ENCODE assay signal across 12 cellular contexts in genomic region chr9:114869845-114870244, GRCh38.
DNase-seq lines count a peak whose midpoint lies in the region; ATAC-seq, FAIRE-seq and TF ChIP-seq lines count a peak whose summit lies in the region.
"Had no signal": no experiment of that assay in that cellular context is flagged by ENCODE, and none has a peak within 500 bp of the region (broad histone marks: within the 10 kb centered on the region; RNA-seq: fewer than 3 reads in every experiment).

No MANE protein-coding gene starts in this region.

- H4K20me1 ChIP-seq in mammary epithelial cell (ENCODE audit: insufficient read depth, low read length), result no peaks in the 10 kb centered on the region

- H3K4me3 ChIP-seq in SJCRH30 (no peak overlapping the region), iPS DF 6.9 (ENCODE audit: low read length) (no peak overlapping the region), mammary epithelial cell (replicated peaks in 1 of 3; ENCODE audit: insufficient read depth in 1 of 3, low read depth in 2 of 3, low read length in 3 of 3) (no peak overlapping the region)
- H3K4me3 ChIP-seq: gastrocnemius medialis, tibial artery had no signal

- H3K4me2 ChIP-seq in mammary epithelial cell (ENCODE audit: insufficient read depth, low read depth, low read length), result no peak overlapping the region

- BruUV-seq in mammary epithelial cell (replicated peaks; lab: Mats Ljungman, UMichigan), result no TSS peak

- H3K9ac ChIP-seq in mammary epithelial cell (ENCODE audit: insufficient read depth, low read length), result no peak overlapping the region

- H3K4me1 ChIP-seq in SJCRH30, result no peaks in the 10 kb centered on the region
- H3K4me1 ChIP-seq in iPS DF 6.9 (ENCODE audit: control insufficient read depth, insufficient read depth, low read length), result peaks cover 1% of the 10 kb centered on the region; the same call in 1 of the 2 replicates
- no peaks in the 10 kb centered on the region for H3K4me1 ChIP-seq in mammary epithelial cell (ENCODE audit: insufficient read depth, low read length)
- H3K4me1 ChIP-seq: gastrocnemius medialis, tibial artery had no signal

- dilution Hi-C loops in mammary epithelial cell (cut with HindIII; ENCODE audit: low sequenced_read_pairs), result no loop called here

- TF ChIP-seq CTCF in C4-2B (conservative IDR thresholded peaks at IDR 0.05) (no peak), mammary epithelial cell (conservative IDR thresholded peaks at IDR 0.05 in 1 of 2, IDR thresholded peaks at IDR 0.05 in 1 of 2; ENCODE audit: extremely low read depth in 1 of 2, insufficient read depth in 1 of 2, low read depth in 1 of 2, low read length in 2 of 2) (no peak)

- no peak for TF ChIP-seq POLR2A in GM12891 (IDR thresholded peaks at IDR 0.05; ENCODE audit: low read depth, low read length)

- H3K79me2 ChIP-seq in mammary epithelial cell (ENCODE audit: insufficient read depth, low read length), result no peaks in the 10 kb centered on the region

- WGBS in iPS DF 6.9 (ENCODE audit: insufficient coverage, insufficient read length), result no CpG with 5 or more reads among the region's 3 CpGs
- WGBS in mammary epithelial cell (ENCODE audit: low coverage, missing lambda C conversion rate), result 83% methylated on average over 3 of the region's 3 CpGs

- FAIRE-seq in GM12891 (lab: Jason Lieb, UNC), result no peak

- H3K27me3 ChIP-seq in SJCRH30, result no peaks in the 10 kb centered on the region
- no peaks in the 10 kb centered on the region for H3K27me3 ChIP-seq in iPS DF 6.9 (ENCODE audit: control insufficient read depth, insufficient read depth, low read length)
- no peaks in the 10 kb centered on the region for H3K27me3 ChIP-seq in mammary epithelial cell (ENCODE audit: insufficient read depth, low read length)
- H3K27me3 ChIP-seq: gastrocnemius medialis, tibial artery had no signal

- in situ Hi-C loops in mammary epithelial cell (cut with MboI; ENCODE audit: low sequenced_read_pairs in 2 of 2), result no loop called here

- no peaks in the 10 kb centered on the region for H3K36me3 ChIP-seq in SJCRH30
- no peaks in the 10 kb centered on the region for H3K36me3 ChIP-seq in iPS DF 6.9 (ENCODE audit: control insufficient read depth, insufficient read depth, low read length)
- H3K36me3 ChIP-seq in mammary epithelial cell (ENCODE audit: insufficient read depth, low read length), result no peaks in the 10 kb centered on the region
- H3K36me3 ChIP-seq: gastrocnemius medialis, tibial artery had no signal

- H3K27ac ChIP-seq in C4-2B (peak overlapping the region; percentile 43), SJCRH30 (no peak overlapping the region), iPS DF 6.9 (ENCODE audit: low read length) (no peak overlapping the region), mammary epithelial cell (ENCODE audit: insufficient read depth, low read depth, low read length) (no peak overlapping the region)
- H3K27ac ChIP-seq: gastrocnemius medialis, tibial artery, VCaP had no signal

- CTCF ChIA-PET in mammary epithelial cell (lab: Charles Lee; ENCODE audit: low non-redundant PET), result no interaction called here

- H3K9me3 ChIP-seq in SJCRH30 (replicated peaks), result peaks cover 5% of the 10 kb centered on the region
- no peaks in the 10 kb centered on the region for H3K9me3 ChIP-seq in iPS DF 6.9 (ENCODE audit: control insufficient read depth, insufficient read depth, low read length)
- H3K9me3 ChIP-seq in mammary epithelial cell (replicated peaks; ENCODE audit: insufficient read depth, low read length), result no peaks in the 10 kb centered on the region
- H3K9me3 ChIP-seq: gastrocnemius medialis, tibial artery had no signal

- no peak overlapping the region for H2AFZ ChIP-seq in mammary epithelial cell (ENCODE audit: low read depth, low read length)

- intact Hi-C loops in mammary epithelial cell (cut with micrococcal nuclease), result no loop called here

- ATAC-seq in HG03432 (IDR thresholded peaks at IDR 0.05; ENCODE audit: unreplicated experiment), result no peak
- ATAC-seq: gastrocnemius medialis had no signal

- peak; percentile 31 for DNase-seq in Daoy (ENCODE audit: low read depth)
- peak; percentile 27 to 39 for DNase-seq in SJCRH30
- peak; percentile 29 for DNase-seq in iPS DF 6.9 (ENCODE audit: low read depth, low spot score)
- no peak for DNase-seq in GM12891 (ENCODE audit: insufficient read length, low spot score)
- no peak for DNase-seq in DMS79 (lab: John Stamatoyannopoulos, UW)
- no peak for DNase-seq in mammary epithelial cell
- DNase-seq: gastrocnemius medialis, NCI-H1436, tibial artery had no signal

TF ChIP-seq in GM12891, 5 proteins besides CTCF, POLR2A, EP300 and RAD21:
- no peak for TF ChIP-seq POLR2AphosphoS5 (IDR thresholded peaks at IDR 0.05; ENCODE audit: low read depth, low read length)
- TF ChIP-seq PAX5 (IDR thresholded peaks at IDR 0.05; ENCODE audit: insufficient read depth, low read length, severe bottlenecking), result no peak
- no peak for TF ChIP-seq POU2F2 (IDR thresholded peaks at IDR 0.05; ENCODE audit: low read depth, low read length)
- TF ChIP-seq SPI1 (IDR thresholded peaks at IDR 0.05; ENCODE audit: low read depth, low read length), result no peak
- TF ChIP-seq TAF1 (IDR thresholded peaks at IDR 0.05; ENCODE audit: low read depth, low read length), result no peak

Comparison
In these comparisons a context has a peak if more than half of its experiments do, and no peak if none do; other contexts are left out.
1. DNase-seq: peak in Daoy (single experiment), SJCRH30 (2 of 2) and iPS DF 6.9 (single experiment); none in GM12891 (single experiment), DMS79 (single experiment) and mammary epithelial cell (single experiment).